ENCODE assay signal across 27 cellular contexts in genomic region chr5:5132896-5133295, GRCh38. TPM values are rescaled to one million over a fixed set of nuclear protein-coding genes. Genes with fewer than 3 reads are reported as not detected.
DNase-seq lines count a peak whose midpoint lies in the region; ATAC-seq and TF ChIP-seq lines count a peak whose summit lies in the region.
"Had no signal": no experiment of that assay in that cellular context is flagged by ENCODE, and none has a peak within 500 bp of the region (broad histone marks: within the 10 kb centered on the region; RNA-seq: fewer than 3 reads in every experiment).

No MANE protein-coding gene starts in this region.

- H2AFZ ChIP-seq in neuronal stem cell (ENCODE audit: low read length): no peak overlapping the region

- no peak overlapping the region for H3K27ac ChIP-seq in neuronal stem cell (replicated peaks; ENCODE audit: low read length)
- no peak overlapping the region for H3K27ac ChIP-seq in tibial nerve
- H3K27ac ChIP-seq: BLaER1 had no signal

- CTCF ChIA-PET in WTC11 (lab: Charles Lee): no interaction called here

- H3K9me3 ChIP-seq in neuronal stem cell (replicated peaks in 1 of 2; ENCODE audit: control insufficient read depth in 2 of 2, insufficient read depth in 1 of 2, low read depth in 1 of 2, low read length in 2 of 2) (no peaks in the 10 kb centered on the region), tibial nerve (peaks cover 0 to 5% (median 0%) of the 10 kb centered on the region in 4 donors)
- H3K9me3 ChIP-seq: BLaER1 had no signal

- no peak overlapping the region for H3K4me2 ChIP-seq in neuronal stem cell (ENCODE audit: insufficient read depth, low read length, poor library complexity, severe bottlenecking)
- H3K4me2 ChIP-seq: BLaER1 had no signal

- no peaks in the 10 kb centered on the region for H3K4me1 ChIP-seq in neuronal stem cell (ENCODE audit: control insufficient read depth in 2 of 2, insufficient read depth in 1 of 2, low read depth in 1 of 2, low read length in 2 of 2)
- no peaks in the 10 kb centered on the region for H3K4me1 ChIP-seq in tibial nerve
- H3K4me1 ChIP-seq: BE2C, BLaER1 had no signal

- H3K9me3 Mint-ChIP-seq in WTC11: peaks cover 9% of the 10 kb centered on the region

- TF ChIP-seq EP300 in tibial nerve (IDR thresholded peaks at IDR 0.05): no peak

- no peak overlapping the region for H2BK15ac ChIP-seq in neuronal stem cell (ENCODE audit: low read length)

- peak overlapping the region; percentile 12 for H3K9ac ChIP-seq in neuronal stem cell (ENCODE audit: low read depth, low read length, poor library complexity)
- H3K9ac ChIP-seq: BLaER1 had no signal

- no peak overlapping the region for H2BK12ac ChIP-seq in neuronal stem cell (ENCODE audit: low read length)

- no peak overlapping the region for H3K27ac Mint-ChIP-seq in WTC11
- H3K27ac Mint-ChIP-seq: CD14-positive monocyte; CD4-positive, alpha-beta memory T cell; CD4-positive, CD25-positive, alpha-beta regulatory T cell; CD8-positive, alpha-beta memory T cell had no signal

- H3K4me3 Mint-ChIP-seq in WTC11: no peak overlapping the region
- H3K4me3 Mint-ChIP-seq: CD14-positive monocyte; CD4-positive, alpha-beta memory T cell; CD8-positive, alpha-beta memory T cell had no signal

- no peaks in the 10 kb centered on the region for H3K79me1 ChIP-seq in neuronal stem cell (ENCODE audit: low read depth, low read length)

- H4K91ac ChIP-seq in neuronal stem cell (ENCODE audit: low read depth, low read length, poor library complexity): no peak overlapping the region

- H3K14ac ChIP-seq in neuronal stem cell (ENCODE audit: low read length): no peak overlapping the region

- no peak for TF ChIP-seq POLR2A in tibial nerve (IDR thresholded peaks at IDR 0.05)

- H2AK5ac ChIP-seq in neuronal stem cell (ENCODE audit: low read depth, low read length): peak overlapping the region; percentile 6

- H3K27me3 ChIP-seq in neuronal stem cell (ENCODE audit: control insufficient read depth in 3 of 3, insufficient read depth in 3 of 3, low read depth in 1 of 3, low read length in 3 of 3) (no peaks in the 10 kb centered on the region), tibial nerve (no peaks in the 10 kb centered on the region)
- H3K27me3 ChIP-seq: BE2C, BLaER1 had no signal

- H3K36me3 ChIP-seq in neuronal stem cell (replicated peaks in 1 of 2; ENCODE audit: control insufficient read depth in 2 of 2, insufficient read depth in 2 of 2, low read length in 2 of 2) (no peaks in the 10 kb centered on the region), tibial nerve (no peaks in the 10 kb centered on the region)
- H3K36me3 ChIP-seq: BE2C, BLaER1 had no signal

- no peak overlapping the region for H2BK5ac ChIP-seq in neuronal stem cell (ENCODE audit: low read length)

- peaks cover 3% of the 10 kb centered on the region; the same call in 1 of the 2 replicates for H3K27me3 Mint-ChIP-seq in WTC11 (ENCODE audit: low read depth)
- H3K27me3 Mint-ChIP-seq: CD4-positive, CD25-positive, alpha-beta regulatory T cell; CD8-positive, alpha-beta memory T cell had no signal

- H3K23ac ChIP-seq in neuronal stem cell (ENCODE audit: low read depth, low read length, poor library complexity): no peak overlapping the region

- no peak overlapping the region for H3K4ac ChIP-seq in neuronal stem cell (ENCODE audit: low read length)

- WGBS in neuronal stem cell (ENCODE audit: extremely low coverage in 2 of 2, insufficient read length in 2 of 2, insufficient replicate concordance in 1 of 2), 2 donors: no CpG with 5 or more reads among the region's 7 CpGs
- 64 to 83% methylated on average over 5 to 7 of the region's 7 CpGs for WGBS in tibial nerve, 2 donors

- H3K4me3 ChIP-seq in neuronal stem cell (ENCODE audit: low read length in 2 of 2): no peak overlapping the region
- no peak overlapping the region for H3K4me3 ChIP-seq in tibial nerve
- H3K4me3 ChIP-seq: BLaER1, GM12878 had no signal

- TF ChIP-seq CTCF in GM13976 (IDR thresholded peaks at IDR 0.05; ENCODE audit: borderline replicate concordance, control extremely low read depth, extremely low read depth, insufficient read depth, missing control alignments) (no peak), GM13977 (IDR thresholded peaks at IDR 0.05; ENCODE audit: extremely low read depth, insufficient read depth, missing control alignments) (no peak), WTC11 (IDR thresholded peaks at IDR 0.05) (no peak), tibial nerve (IDR thresholded peaks at IDR 0.05) (no peak)

- no peak overlapping the region for H4K8ac ChIP-seq in neuronal stem cell (ENCODE audit: low read depth, low read length)

- POLR2A ChIA-PET in WTC11 (lab: Charles Lee): no interaction called here

- H2BK120ac ChIP-seq in neuronal stem cell (ENCODE audit: low read depth, low read length): no peak overlapping the region

- peaks cover 30% of the 10 kb centered on the region for H3K4me1 Mint-ChIP-seq in WTC11
- H3K4me1 Mint-ChIP-seq: CD14-positive monocyte; CD4-positive, alpha-beta memory T cell; CD4-positive, CD25-positive, alpha-beta regulatory T cell; CD8-positive, alpha-beta memory T cell had no signal

- peaks cover 29% of the 10 kb centered on the region for H3K36me3 Mint-ChIP-seq in WTC11
- H3K36me3 Mint-ChIP-seq: CD14-positive monocyte; CD4-positive, alpha-beta memory T cell; CD4-positive, CD25-positive, alpha-beta regulatory T cell; CD8-positive, alpha-beta memory T cell had no signal

- ATAC-seq in WTC11 (peak; percentile 42), GM19395 (IDR thresholded peaks at IDR 0.05; ENCODE audit: unreplicated experiment) (no peak)
- ATAC-seq: GM12878 had no signal

- in situ Hi-C loops in GM13976 (cut with MboI; ENCODE audit: low sequenced_read_pairs, unreplicated experiment) (no loop called here), GM13977 (cut with MboI; ENCODE audit: low pct_unique_long_range_greater_than_20kb, low sequenced_read_pairs, unreplicated experiment) (loop anchor here (25.0 kb wide), 1 partner anchor 279 kb away; the partner anchor contains the start of gene ICE1)

- DNase-seq in GM13976 (ENCODE audit: low spot score) (peak; percentile 17), GM13977 (ENCODE audit: low spot score) (peak; percentile 5), WTC11 (ENCODE audit: low spot score) (no peak), neuronal stem cell (ENCODE audit: low spot score) (no peak), nucleus accumbens (lab: John Stamatoyannopoulos, UW) (no peak), tibial nerve (ENCODE audit: low spot score in 2 of 2) (no peak)
- no peak for DNase-seq in activated CD4-positive, CD25-positive, alpha-beta regulatory T cell treated with anti-CD3 and anti-CD28 coated beads, Interleukin-2, amount 50 U/mL, for 72 hours
- DNase-seq: 8988T; ACHN; C1 segment of cervical spinal cord; CD4-positive, alpha-beta memory T cell; CD4-positive, CD25-positive, alpha-beta regulatory T cell; CD8-positive, alpha-beta memory T cell; COR-L47; DMS 273 treated with DMSO at 0.1 percent for 48 hours; DMS153; DMS53; DMS79; DND-41; EL; GDM1 had no signal

- H3K18ac ChIP-seq in neuronal stem cell (ENCODE audit: low read length): peak overlapping the region; percentile 13

TF ChIP-seq in WTC11, 78 proteins besides CTCF, POLR2A, EP300 and RAD21 (continues in another document):
- TF ChIP-seq ATF6 (CRISPR knock-in tag; IDR thresholded peaks at IDR 0.05) (no peak), E2F4 (CRISPR knock-in tag; IDR thresholded peaks at IDR 0.05; ENCODE audit: borderline replicate concordance, low read depth) (no peak), CDX4 (CRISPR knock-in tag; IDR thresholded peaks at IDR 0.05; ENCODE audit: borderline replicate concordance) (no peak), OVOL2 (CRISPR knock-in tag; IDR thresholded peaks at IDR 0.05; ENCODE audit: borderline replicate concordance) (no peak), ETV6 (CRISPR knock-in tag; IDR thresholded peaks at IDR 0.05) (no peak), TCF7 (CRISPR knock-in tag; IDR thresholded peaks at IDR 0.05; ENCODE audit: low read depth) (no peak), ZNF263 (CRISPR knock-in tag; IDR thresholded peaks at IDR 0.05; ENCODE audit: low read depth) (no peak), RORB (CRISPR knock-in tag; IDR thresholded peaks at IDR 0.05) (no peak), GRHL2 (CRISPR knock-in tag; IDR thresholded peaks at IDR 0.05; ENCODE audit: insufficient replicate concordance, severe bottlenecking) (no peak)

RNA-seq across cellular contexts. Expression of gene ADAMTS16, which starts 7.2 kb away (rescaled TPM):
- total RNA-seq in WTC11 (2021): 30.1 to 34.6 TPM (median 30.7 TPM) in 3 replicates
- polyA plus RNA-seq in neuronal stem cell (2013, experiment 1 of 2): 0.31 TPM
- 0.24 TPM for polyA plus RNA-seq in neuronal stem cell (2013, experiment 2 of 2)
- 1 to 10 TPM; 1.5 to 2.8 (median 2.0) TPM for total RNA-seq in tibial nerve
- total RNA-seq: CD4-positive, alpha-beta memory T cell; CD4-positive, CD25-positive, alpha-beta regulatory T cell; CD8-positive, alpha-beta memory T cell; G401; GM12878 had no signal
- polyA plus RNA-seq: CD14-positive monocyte; CD4-positive, alpha-beta memory T cell; CD4-positive, CD25-positive, alpha-beta regulatory T cell; CD8-positive, alpha-beta memory T cell had no signal

Comparison
In these comparisons a context has a peak if more than half of its experiments do, and no peak if none do; other contexts are left out.
1. DNase-seq: peak in GM13976 (single experiment) and GM13977 (single experiment); none in WTC11 (single experiment), neuronal stem cell (single experiment), nucleus accumbens (0 of 56), tibial nerve (0 of 2) and activated CD4-positive, CD25-positive, alpha-beta regulatory T cell treated with anti-CD3 and anti-CD28 coated beads, Interleukin-2, amount 50 U/mL, for 72 hours (single experiment).